ENCODE assay signal across 1 cellular context in genomic region chr12:18899678-18900317, GRCh38.
TF ChIP-seq lines count a peak whose summit lies in the region.

No MANE protein-coding gene starts in this region.

TF ChIP-seq in GM23338, 12 proteins besides CTCF, POLR2A, EP300 and RAD21 (continued from another document):
- TF ChIP-seq ZNF462 (CRISPR knock-in tag; IDR thresholded peaks at IDR 0.05) (no peak), EZH2phosphoT487 (IDR thresholded peaks at IDR 0.05; ENCODE audit: unreplicated experiment) (no peak), STAT1 (IDR thresholded peaks at IDR 0.05; ENCODE audit: unreplicated experiment) (no peak), NANOG (IDR thresholded peaks at IDR 0.05; ENCODE audit: borderline replicate concordance) (no peak)
